In the genomic region with DNA sequence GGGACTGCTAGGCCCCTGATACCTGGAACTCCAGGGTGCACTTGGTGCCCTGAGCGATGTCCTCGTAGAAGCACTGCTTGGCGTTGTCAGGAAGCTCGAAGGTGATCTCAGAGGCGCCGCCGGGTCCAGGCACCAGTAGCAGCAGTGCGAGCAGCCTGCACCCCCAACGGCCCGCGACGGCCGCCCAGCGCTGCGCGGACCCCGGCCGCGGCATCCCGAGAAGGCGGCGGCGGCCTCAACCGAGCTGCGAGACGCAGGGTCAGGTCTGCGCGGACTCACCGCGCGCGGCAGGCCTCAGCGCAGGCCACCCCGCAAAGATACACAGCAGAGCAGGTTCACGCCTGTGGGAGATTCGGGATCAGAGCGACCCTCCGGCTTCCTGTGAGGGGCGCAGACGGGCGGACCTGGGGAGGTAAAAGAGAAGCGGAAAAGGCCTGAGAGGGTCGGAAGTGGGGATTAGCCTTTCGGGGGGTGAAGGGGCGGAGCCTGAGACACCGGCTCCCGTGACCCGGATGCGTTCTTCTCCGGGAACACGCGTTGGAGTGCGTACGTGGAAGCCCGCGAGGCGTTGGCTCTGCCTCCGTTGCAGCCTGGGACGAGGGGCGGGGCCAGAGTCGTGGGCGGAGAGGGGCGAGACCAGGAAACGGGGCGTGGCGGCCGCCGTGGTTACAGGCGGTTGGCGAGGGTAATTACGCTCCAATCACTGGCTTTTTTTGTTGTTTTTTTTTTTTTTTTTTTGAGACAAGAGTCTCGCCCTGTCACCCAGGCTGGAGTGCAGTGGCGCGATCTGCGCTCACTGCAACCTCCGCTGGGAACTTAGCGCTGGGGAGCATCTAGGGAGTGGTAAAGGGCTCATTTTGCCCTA, we compare ENCODE assay signal across 8 cellular contexts. TPM values are rescaled to one million over a fixed set of nuclear protein-coding genes. Genes with fewer than 3 reads are reported as not detected.
A peak's percentile ranks its signal among the peaks of the same experiment; 100 is the strongest.
DNase-seq lines count a peak whose midpoint lies in the region; ATAC-seq and TF ChIP-seq lines count a peak whose summit lies in the region.

A gene (minus strand): TSS at position 458 of the 865 bp plus-strand sequence. CDS start 244 bp downstream, at position 214.

- no peak within 1 kb of the TSS for H3K4me3 Mint-ChIP-seq in activated T-cell treated with anti-CD3 and anti-CD28 coated beads, Interleukin-2, amount 50 U/mL, for 24 hours

- H3K27me3 ChIP-seq in esophagus (ENCODE audit: control insufficient read depth in 1 of 2, insufficient read depth in 2 of 2, low read length in 2 of 2) (no peaks in the 10 kb centered on the region), mucosa of stomach (ENCODE audit: control insufficient read depth, insufficient read depth, low read length) (no peaks in the 10 kb centered on the region)

- peaks cover 30% of the 10 kb centered on the region for H3K4me1 Mint-ChIP-seq in activated T-cell treated with anti-CD3 and anti-CD28 coated beads, Interleukin-2, amount 50 U/mL, for 24 hours (ENCODE audit: low read depth)

- H3K9ac ChIP-seq in mucosa of stomach (ENCODE audit: low read length): peak within 1 kb of the TSS; percentile 96

- no peaks in the 10 kb centered on the region for H3K9me3 Mint-ChIP-seq in activated T-cell treated with anti-CD3 and anti-CD28 coated beads, Interleukin-2, amount 50 U/mL, for 24 hours

- ATAC-seq in GM21717 (IDR thresholded peaks at IDR 0.05; ENCODE audit: unreplicated experiment): peak; percentile 92

- WGBS in esophagus, 2 donors: 0 to 1% methylated on average over 71 to 77 of the region's 77 CpGs

- DNase-seq in DMS153 treated with DMSO at 0.1 percent for 48 hours (lab: John Stamatoyannopoulos, UW; ENCODE audit: unreplicated experiment) (peak; percentile 50), KBM-7 (peak; percentile 99)
- peak; percentile 100 for DNase-seq in activated T-cell treated with anti-CD3 and anti-CD28 coated beads, Interleukin-2, amount 50 U/mL, for 24 hours
- DNase-seq in stimulated activated CD8-positive, alpha-beta memory T cell treated with anti-CD3 and anti-CD28 coated beads, Interleukin-7, amount 100 ng/mL, for 1 hour (ENCODE audit: low read depth in 2 of 2): peak; percentile 99 to 100

- peak within 1 kb of the TSS; percentile 90 to 92 for H3K27ac ChIP-seq in esophagus (ENCODE audit: low read depth in 2 of 2, low read length in 1 of 2)

- H3K36me3 Mint-ChIP-seq in activated T-cell treated with anti-CD3 and anti-CD28 coated beads, Interleukin-2, amount 50 U/mL, for 24 hours (ENCODE audit: low read depth): peaks cover 26% of the 10 kb centered on the region

- peaks cover 0 to 2% of the 10 kb centered on the region in 2 donors for H3K36me3 ChIP-seq in esophagus (ENCODE audit: control insufficient read depth in 2 of 2, insufficient read depth in 2 of 2, low read length in 1 of 2)
- H3K36me3 ChIP-seq in mucosa of stomach (ENCODE audit: control insufficient read depth, insufficient read depth, low read length): no peaks in the 10 kb centered on the region

- H3K4me1 ChIP-seq in esophagus (ENCODE audit: control insufficient read depth in 2 of 2, insufficient read depth in 2 of 2, low read length in 1 of 2): peaks cover 0 to 2% of the 10 kb centered on the region in 2 donors
- H3K4me1 ChIP-seq in mucosa of stomach (ENCODE audit: control insufficient read depth, insufficient read depth, low read length): peaks cover 16% of the 10 kb centered on the region

- no peaks in the 10 kb centered on the region for H3K9me3 ChIP-seq in esophagus (ENCODE audit: control insufficient read depth in 2 of 2, insufficient read depth in 1 of 2, low read depth in 1 of 2, low read length in 1 of 2)
- H3K9me3 ChIP-seq in mucosa of stomach (ENCODE audit: control insufficient read depth, low read length): no peaks in the 10 kb centered on the region

- in situ Hi-C loops in KBM-7 (cut with MboI; ENCODE audit: low pct_unique_long_range_greater_than_20kb, low sequenced_read_pairs): no loop called here

- no peaks in the 10 kb centered on the region for H3K27me3 Mint-ChIP-seq in activated T-cell treated with anti-CD3 and anti-CD28 coated beads, Interleukin-2, amount 50 U/mL, for 24 hours

- H3K4me3 ChIP-seq in esophagus (ENCODE audit: low read depth in 1 of 2, low read length in 2 of 2): peak within 1 kb of the TSS; percentile 86 to 97
- H3K4me3 ChIP-seq in mucosa of stomach (ENCODE audit: low read length): peak within 1 kb of the TSS; percentile 91

- H3K27ac Mint-ChIP-seq in activated T-cell treated with anti-CD3 and anti-CD28 coated beads, Interleukin-2, amount 50 U/mL, for 24 hours: no peak within 1 kb of the TSS

TF ChIP-seq in PFSK-1, 5 proteins besides CTCF, POLR2A, EP300 and RAD21:
- peak; percentile 96 for TF ChIP-seq FOXP2 (optimal IDR thresholded peaks at IDR 0.05; ENCODE audit: borderline replicate concordance, extremely low read depth, extremely low read length, insufficient read depth)
- TF ChIP-seq SIN3A (IDR thresholded peaks at IDR 0.05; ENCODE audit: borderline replicate concordance, insufficient read depth, low read length): peak; percentile 66; the same call in 1 of the 2 replicates
- peak; percentile 50; the same call in 1 of the 2 replicates for TF ChIP-seq TAF1 (IDR thresholded peaks at IDR 0.05; ENCODE audit: borderline replicate concordance, insufficient read depth, low read length)
- TF ChIP-seq, protein P1, sequence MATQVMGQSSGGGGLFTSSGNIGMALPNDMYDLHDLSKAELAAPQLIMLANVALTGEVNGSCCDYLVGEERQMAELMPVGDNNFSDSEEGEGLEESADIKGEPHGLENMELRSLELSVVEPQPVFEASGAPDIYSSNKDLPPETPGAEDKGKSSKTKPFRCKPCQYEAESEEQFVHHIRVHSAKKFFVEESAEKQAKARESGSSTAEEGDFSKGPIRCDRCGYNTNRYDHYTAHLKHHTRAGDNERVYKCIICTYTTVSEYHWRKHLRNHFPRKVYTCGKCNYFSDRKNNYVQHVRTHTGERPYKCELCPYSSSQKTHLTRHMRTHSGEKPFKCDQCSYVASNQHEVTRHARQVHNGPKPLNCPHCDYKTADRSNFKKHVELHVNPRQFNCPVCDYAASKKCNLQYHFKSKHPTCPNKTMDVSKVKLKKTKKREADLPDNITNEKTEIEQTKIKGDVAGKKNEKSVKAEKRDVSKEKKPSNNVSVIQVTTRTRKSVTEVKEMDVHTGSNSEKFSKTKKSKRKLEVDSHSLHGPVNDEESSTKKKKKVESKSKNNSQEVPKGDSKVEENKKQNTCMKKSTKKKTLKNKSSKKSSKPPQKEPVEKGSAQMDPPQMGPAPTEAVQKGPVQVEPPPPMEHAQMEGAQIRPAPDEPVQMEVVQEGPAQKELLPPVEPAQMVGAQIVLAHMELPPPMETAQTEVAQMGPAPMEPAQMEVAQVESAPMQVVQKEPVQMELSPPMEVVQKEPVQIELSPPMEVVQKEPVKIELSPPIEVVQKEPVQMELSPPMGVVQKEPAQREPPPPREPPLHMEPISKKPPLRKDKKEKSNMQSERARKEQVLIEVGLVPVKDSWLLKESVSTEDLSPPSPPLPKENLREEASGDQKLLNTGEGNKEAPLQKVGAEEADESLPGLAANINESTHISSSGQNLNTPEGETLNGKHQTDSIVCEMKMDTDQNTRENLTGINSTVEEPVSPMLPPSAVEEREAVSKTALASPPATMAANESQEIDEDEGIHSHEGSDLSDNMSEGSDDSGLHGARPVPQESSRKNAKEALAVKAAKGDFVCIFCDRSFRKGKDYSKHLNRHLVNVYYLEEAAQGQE (IDR thresholded peaks at IDR 0.05; ENCODE audit: insufficient read depth in 1 of 2, low read depth in 2 of 2, low read length in 2 of 2): no peak
- TF ChIP-seq POLR2AphosphoS5 (IDR thresholded peaks at IDR 0.05; ENCODE audit: low read depth, low read length): peak; percentile 91
TF ChIP-seq in PFSK-1: peak in this region for 4.

RNA-seq across cellular contexts. Expression of the gene that starts here (rescaled TPM):
- polyA plus RNA-seq in PFSK-1 (2012; ENCODE audit: insufficient read length, low read depth): 44.4 TPM
- 10 to 100 TPM; 11.7 to 20.6 TPM for polyA plus RNA-seq in esophagus

Comparison
In these comparisons a context has a peak if more than half of its experiments do, and no peak if none do; other contexts are left out.
1. Peak in every context shown above with its lines: DNase-seq, ATAC-seq, H3K4me3 ChIP-seq and H3K27ac ChIP-seq.
2. DNase-seq: peak in every context shown above with its lines; median percentile 100 in activated T-cell treated with anti-CD3 and anti-CD28 coated beads, Interleukin-2, amount 50 U/mL, for 24 hours; 100 in stimulated activated CD8-positive, alpha-beta memory T cell treated with anti-CD3 and anti-CD28 coated beads, Interleukin-7, amount 100 ng/mL, for 1 hour; 99 in KBM-7; 50 in DMS153 treated with DMSO at 0.1 percent for 48 hours.